22 cellular contexts compared by ENCODE assay signal in genomic region chr16:75532791-75533190, GRCh38. TPM values are rescaled to one million over a fixed set of nuclear protein-coding genes. Genes with fewer than 3 reads are reported as not detected.
"Had no signal": no experiment of that assay in that cellular context is flagged by ENCODE, and none has a peak within 500 bp of the region (broad histone marks: within the 10 kb centered on the region; RNA-seq: fewer than 3 reads in every experiment).

No MANE protein-coding gene starts in this region.

- DNase-seq: Karpas-422, KG1, MG63, NCI-H1092 treated with DMSO at 0.1 percent for 48 hours, NCI-H1436, NCI-H187, NCI-H2029, NCI-H2081 treated with DMSO at 0.1 percent for 48 hours, NCI-H2171, NCI-H226, NCI-H446, NCI-H510A, NCI-H524 treated with DMSO at 0.1 percent for 48 hours, NCI-H69, NCI-H774, Right ventricle myocardium superior, RPMI8226, SIG-M5 had no signal

- H3K36me3 ChIP-seq: MG63, SJSA1 had no signal

- H3K4me1 ChIP-seq: SJSA1 had no signal

- H3K4me3 ChIP-seq: MG63, SJSA1, SK-N-MC had no signal

- FAIRE-seq: RCC 7860 had no signal

- H3K9me3 ChIP-seq: MG63, SJSA1 had no signal

- H3K27me3 ChIP-seq: MG63, SJSA1 had no signal

RNA-seq across cellular contexts. Expression of gene CHST6, which starts 37.5 kb away (rescaled TPM):
- total RNA-seq: HT-29, SJSA1 had no signal
